In genomic region chr2:241701405-241702154, GRCh38 we compare ENCODE assay signal across 1 cellular context.
TF ChIP-seq lines count a peak whose summit lies in the region.

Gene ING5, plus strand, starts transcription at chr2:241702039. Its CDS starts 27 bp downstream, at chr2:241702066.

TF ChIP-seq in HepG2, 621 proteins besides CTCF, POLR2A, EP300 and RAD21 (continued from another document and continues in another):
- TF ChIP-seq NONO (IDR thresholded peaks at IDR 0.05) (no peak), NONO (CRISPR knock-in tag; conservative IDR thresholded peaks at IDR 0.05) (peak; percentile 94), NFIC (IDR thresholded peaks at IDR 0.05; ENCODE audit: low read length) (no peak), ZHX2 (IDR thresholded peaks at IDR 0.05; ENCODE audit: low read depth) (no peak), ZHX2 (CRISPR knock-in tag; IDR thresholded peaks at IDR 0.05; ENCODE audit: borderline replicate concordance) (peak; percentile 90), ZBTB8A (CRISPR knock-in tag; IDR thresholded peaks at IDR 0.05; ENCODE audit: borderline replicate concordance, low read depth) (peak; percentile 37; the same call in 1 of the 2 replicates), CREB3 (CRISPR knock-in tag; IDR thresholded peaks at IDR 0.05) (peak; percentile 93), PHF5A (CRISPR knock-in tag; IDR thresholded peaks at IDR 0.05; ENCODE audit: low read depth, unreplicated experiment) (peak; percentile 64), NFATC3 (CRISPR knock-in tag; IDR thresholded peaks at IDR 0.05) (peak; percentile 6; the same call in 1 of the 2 replicates), ZNF674 (CRISPR knock-in tag; IDR thresholded peaks at IDR 0.05; ENCODE audit: low read depth) (no peak; the same call in 1 of the 2 replicates), SUZ12 (IDR thresholded peaks at IDR 0.05; ENCODE audit: low read depth, low read length) (no peak), ZNF557 (CRISPR knock-in tag; IDR thresholded peaks at IDR 0.05) (no peak), NR2F1 (CRISPR knock-in tag; IDR thresholded peaks at IDR 0.05) (peak in 1 of 2 experiments; percentile 48; a peak in 1 of 4 replicates), ZNF3 (CRISPR knock-in tag; IDR thresholded peaks at IDR 0.05) (no peak), ZNF431 (CRISPR knock-in tag; IDR thresholded peaks at IDR 0.05; ENCODE audit: borderline replicate concordance, low read depth) (peak; percentile 91), ZNF274 (CRISPR knock-in tag; IDR thresholded peaks at IDR 0.05) (peak; percentile 69), NFKBIZ (CRISPR knock-in tag; IDR thresholded peaks at IDR 0.05) (no peak), HINFP (CRISPR knock-in tag; IDR thresholded peaks at IDR 0.05; ENCODE audit: low read depth) (no peak; the same call in 1 of the 2 replicates), KLF12 (CRISPR knock-in tag; IDR thresholded peaks at IDR 0.05; ENCODE audit: borderline replicate concordance) (peak; percentile 97), RBFOX2 (IDR thresholded peaks at IDR 0.05; ENCODE audit: low read depth, low read length) (peak; percentile 98), MIER3 (CRISPR knock-in tag; IDR thresholded peaks at IDR 0.05; ENCODE audit: borderline replicate concordance) (no peak), ZNF639 (CRISPR knock-in tag; conservative IDR thresholded peaks at IDR 0.05) (peak; percentile 75), ZMYM4 (CRISPR knock-in tag; IDR thresholded peaks at IDR 0.05) (peak; percentile 63), KDM4B (CRISPR knock-in tag; IDR thresholded peaks at IDR 0.05) (no peak), ZNF615 (CRISPR knock-in tag; IDR thresholded peaks at IDR 0.05; ENCODE audit: borderline replicate concordance) (peak; percentile 14; the same call in 1 of the 2 replicates), NR2C2 (CRISPR knock-in tag; IDR thresholded peaks at IDR 0.05; ENCODE audit: borderline replicate concordance) (peak; percentile 60), TMF1 (CRISPR knock-in tag; IDR thresholded peaks at IDR 0.05; ENCODE audit: low read depth) (0 out of 2 replicates have a peak, but pooled peaks have one; percentile 12), TBX3 (IDR thresholded peaks at IDR 0.05; ENCODE audit: borderline replicate concordance) (no peak), SP1 (IDR thresholded peaks at IDR 0.05) (no peak), SP1 (CRISPR knock-in tag; IDR thresholded peaks at IDR 0.05) (peak; percentile 90), ZNF24 (IDR thresholded peaks at IDR 0.05) (no peak), ZNF7 (CRISPR knock-in tag; IDR thresholded peaks at IDR 0.05) (no peak), FUBP1 (CRISPR knock-in tag; IDR thresholded peaks at IDR 0.05; ENCODE audit: borderline replicate concordance) (no peak), MYPOP (CRISPR knock-in tag; IDR thresholded peaks at IDR 0.05) (no peak; the same call in 1 of the 2 replicates), ARID5B (CRISPR knock-in tag; IDR thresholded peaks at IDR 0.05) (0 out of 2 replicates have a peak, but pooled peaks have one; percentile 25), ZNF552 (CRISPR knock-in tag; IDR thresholded peaks at IDR 0.05; ENCODE audit: borderline replicate concordance) (peak; percentile 89; the same call in 1 of the 2 replicates), ZBTB1 (CRISPR knock-in tag; IDR thresholded peaks at IDR 0.05; ENCODE audit: borderline replicate concordance) (no peak), SMAD9 (CRISPR knock-in tag; IDR thresholded peaks at IDR 0.05) (no peak), NPAS2 (CRISPR knock-in tag; IDR thresholded peaks at IDR 0.05; ENCODE audit: borderline replicate concordance) (no peak)
- TF ChIP-seq, protein P1, sequence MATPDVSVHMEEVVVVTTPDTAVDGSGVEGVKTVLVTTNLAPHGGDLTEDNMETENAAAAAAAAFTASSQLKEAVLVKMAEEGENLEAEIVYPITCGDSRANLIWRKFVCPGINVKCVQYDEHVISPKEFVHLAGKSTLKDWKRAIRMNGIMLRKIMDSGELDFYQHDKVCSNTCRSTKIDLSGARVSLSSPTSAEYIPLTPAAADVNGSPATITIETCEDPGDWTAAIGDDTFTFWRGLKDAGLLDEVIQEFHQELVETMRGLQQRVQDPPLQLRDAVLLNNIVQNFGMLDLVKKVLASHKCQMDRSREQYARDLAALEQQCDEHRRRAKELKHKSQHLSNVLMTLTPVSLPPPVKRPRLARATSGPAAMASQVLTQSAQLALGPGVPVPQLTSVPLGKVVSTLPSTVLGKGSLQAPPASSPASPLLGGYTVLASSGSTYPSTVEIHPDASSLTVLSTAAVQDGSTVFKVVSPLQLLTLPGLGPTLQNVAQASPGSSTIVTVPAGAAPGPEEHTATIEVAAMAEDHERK (CRISPR knock-in tag; IDR thresholded peaks at IDR 0.05; ENCODE audit: low read depth), result no peak
- TF ChIP-seq, protein P2, sequence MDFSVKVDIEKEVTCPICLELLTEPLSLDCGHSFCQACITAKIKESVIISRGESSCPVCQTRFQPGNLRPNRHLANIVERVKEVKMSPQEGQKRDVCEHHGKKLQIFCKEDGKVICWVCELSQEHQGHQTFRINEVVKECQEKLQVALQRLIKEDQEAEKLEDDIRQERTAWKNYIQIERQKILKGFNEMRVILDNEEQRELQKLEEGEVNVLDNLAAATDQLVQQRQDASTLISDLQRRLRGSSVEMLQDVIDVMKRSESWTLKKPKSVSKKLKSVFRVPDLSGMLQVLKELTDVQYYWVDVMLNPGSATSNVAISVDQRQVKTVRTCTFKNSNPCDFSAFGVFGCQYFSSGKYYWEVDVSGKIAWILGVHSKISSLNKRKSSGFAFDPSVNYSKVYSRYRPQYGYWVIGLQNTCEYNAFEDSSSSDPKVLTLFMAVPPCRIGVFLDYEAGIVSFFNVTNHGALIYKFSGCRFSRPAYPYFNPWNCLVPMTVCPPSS (IDR thresholded peaks at IDR 0.05), result no peak
